ENCODE assay signal across 19 cellular contexts in the genomic region with DNA sequence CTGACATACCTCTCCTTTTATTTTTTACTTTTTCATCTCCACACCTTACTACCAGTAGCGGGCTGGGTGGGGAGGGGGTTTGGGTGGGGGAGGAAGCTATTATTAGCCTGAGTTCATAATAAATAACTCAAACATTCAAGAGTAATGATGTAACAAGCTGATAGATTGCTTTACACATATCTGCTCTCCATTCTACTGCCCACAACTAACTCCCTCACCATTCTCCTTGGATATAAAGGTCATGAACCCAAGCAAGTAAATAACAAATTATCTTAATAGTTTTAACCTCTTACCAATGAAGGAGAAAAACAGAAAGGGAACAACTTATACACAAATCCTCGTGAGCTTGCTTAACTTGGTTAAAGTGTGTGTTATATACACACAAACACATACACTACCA.
"Had no signal": no experiment of that assay in that cellular context is flagged by ENCODE, and none has a peak within 500 bp of the region (broad histone marks: within the 10 kb centered on the region; RNA-seq: fewer than 3 reads in every experiment).

No MANE protein-coding gene starts in this region.

- DNase-seq: activated CD4-positive, alpha-beta memory T cell treated with anti-CD3 and anti-CD28 coated beads, Interleukin-2, amount 10 ng/mL, durations not matched to agents 7 days and 5 days; activated CD4-positive, alpha-beta T cell treated with anti-CD3 and anti-CD28 coated beads for 48 hours; activated effector memory CD4-positive, alpha-beta T cell treated with Interleukin-2 at 50 U/mL for 16 hours; activated naive CD4-positive, alpha-beta T cell treated with anti-CD3 and anti-CD28 coated beads for 36 hours; activated naive CD8-positive, alpha-beta T cell treated with anti-CD3 and anti-CD28 coated beads, Interleukin-2, amount 50 U/mL, for 24 hours; activated T-cell treated with anti-CD3 and anti-CD28 coated beads, Interleukin-2, amount 50 U/mL, for 72 hours; anterior cingulate cortex; body of pancreas; caudate nucleus; effector CD4-positive, alpha-beta T cell; foreskin fibroblast; kidney; naive thymus-derived CD8-positive, alpha-beta T cell; stimulated activated CD4-positive, alpha-beta T cell treated with anti-CD3 and anti-CD28 coated beads, Interleukin-4, amount 100 ng/mL, for 4 hours; substantia nigra; tibial artery had no signal

- H3K27me3 ChIP-seq: body of pancreas, tibial artery had no signal

- H3K4me3 Mint-ChIP-seq: activated CD4-positive, alpha-beta memory T cell treated with anti-CD3 and anti-CD28 coated beads, Interleukin-2, amount 10 ng/mL, durations not matched to agents 7 days and 5 days; activated naive CD4-positive, alpha-beta T cell treated with anti-CD3 and anti-CD28 coated beads for 36 hours; activated naive CD8-positive, alpha-beta T cell treated with anti-CD3 and anti-CD28 coated beads, Interleukin-2, amount 50 U/mL, for 24 hours; activated T-cell treated with anti-CD3 and anti-CD28 coated beads, Interleukin-2, amount 50 U/mL, for 72 hours; dendritic cell treated with granulocyte-macrophage colony-stimulating factor and Interleukin-4, amounts not matched to agents 40 ng/mL and 50 ng/mL, for 4 days; naive thymus-derived CD8-positive, alpha-beta T cell; stimulated activated naive CD8-positive, alpha-beta T cell treated with anti-CD3 and anti-CD28 coated beads, Interleukin-15, Interleukin-2, amounts not matched to agents 100 ng/mL and 50 ng/mL, for 24 hours had no signal

- H3K4me1 Mint-ChIP-seq: activated CD4-positive, alpha-beta memory T cell treated with anti-CD3 and anti-CD28 coated beads, Interleukin-2, amount 10 ng/mL, durations not matched to agents 7 days and 5 days; activated naive CD8-positive, alpha-beta T cell treated with anti-CD3 and anti-CD28 coated beads, Interleukin-2, amount 50 U/mL, for 24 hours had no signal

- H3K27ac ChIP-seq: body of pancreas, tibial artery had no signal

- H3K9me3 ChIP-seq: body of pancreas, tibial artery had no signal

- ATAC-seq: activated naive CD8-positive, alpha-beta T cell treated with anti-CD3 and anti-CD28 coated beads, Interleukin-2, amount 50 U/mL, for 24 hours; activated T-cell treated with anti-CD3 and anti-CD28 coated beads, Interleukin-2, amount 50 U/mL, for 72 hours; body of pancreas; naive thymus-derived CD8-positive, alpha-beta T cell had no signal

- H3K9me3 Mint-ChIP-seq: activated CD4-positive, alpha-beta memory T cell treated with anti-CD3 and anti-CD28 coated beads, Interleukin-2, amount 10 ng/mL, durations not matched to agents 7 days and 5 days; activated naive CD4-positive, alpha-beta T cell treated with anti-CD3 and anti-CD28 coated beads for 36 hours; activated naive CD8-positive, alpha-beta T cell treated with anti-CD3 and anti-CD28 coated beads, Interleukin-2, amount 50 U/mL, for 24 hours; activated T-cell treated with anti-CD3 and anti-CD28 coated beads, Interleukin-2, amount 50 U/mL, for 72 hours; stimulated activated naive CD8-positive, alpha-beta T cell treated with anti-CD3 and anti-CD28 coated beads, Interleukin-15, Interleukin-2, amounts not matched to agents 100 ng/mL and 50 ng/mL, for 24 hours had no signal

- H3K27me3 Mint-ChIP-seq: activated CD4-positive, alpha-beta memory T cell treated with anti-CD3 and anti-CD28 coated beads, Interleukin-2, amount 10 ng/mL, durations not matched to agents 7 days and 5 days; activated naive CD8-positive, alpha-beta T cell treated with anti-CD3 and anti-CD28 coated beads, Interleukin-2, amount 50 U/mL, for 24 hours; dendritic cell treated with granulocyte-macrophage colony-stimulating factor and Interleukin-4, amounts not matched to agents 40 ng/mL and 50 ng/mL, for 4 days; naive thymus-derived CD8-positive, alpha-beta T cell; stimulated activated naive CD8-positive, alpha-beta T cell treated with anti-CD3 and anti-CD28 coated beads, Interleukin-15, Interleukin-2, amounts not matched to agents 100 ng/mL and 50 ng/mL, for 24 hours had no signal

- H3K4me1 ChIP-seq: body of pancreas, tibial artery had no signal

- H3K27ac Mint-ChIP-seq: activated CD4-positive, alpha-beta memory T cell treated with anti-CD3 and anti-CD28 coated beads, Interleukin-2, amount 10 ng/mL, durations not matched to agents 7 days and 5 days; activated naive CD4-positive, alpha-beta T cell treated with anti-CD3 and anti-CD28 coated beads for 36 hours; activated naive CD8-positive, alpha-beta T cell treated with anti-CD3 and anti-CD28 coated beads, Interleukin-2, amount 50 U/mL, for 24 hours; activated T-cell treated with anti-CD3 and anti-CD28 coated beads, Interleukin-2, amount 50 U/mL, for 72 hours; dendritic cell treated with granulocyte-macrophage colony-stimulating factor and Interleukin-4, amounts not matched to agents 40 ng/mL and 50 ng/mL, for 4 days; stimulated activated naive CD8-positive, alpha-beta T cell treated with anti-CD3 and anti-CD28 coated beads, Interleukin-15, Interleukin-2, amounts not matched to agents 100 ng/mL and 50 ng/mL, for 24 hours had no signal

- H3K4me3 ChIP-seq: body of pancreas, lung, tibial artery had no signal
